ENCODE assay signal across 16 cellular contexts in genomic region chr18:45019469-45019868, GRCh38.
DNase-seq lines count a peak whose midpoint lies in the region; ATAC-seq, FAIRE-seq and TF ChIP-seq lines count a peak whose summit lies in the region.
"Had no signal": no experiment of that assay in that cellular context is flagged by ENCODE, and none has a peak within 500 bp of the region (broad histone marks: within the 10 kb centered on the region; RNA-seq: fewer than 3 reads in every experiment).

No MANE protein-coding gene starts in this region.

- no peak overlapping the region for H2AFZ ChIP-seq in smooth muscle cell (ENCODE audit: low read depth)

- no peak for FAIRE-seq in bronchial epithelial cell (lab: Jason Lieb, UNC)
- FAIRE-seq: GM12878, GM18507 had no signal

- no peaks in the 10 kb centered on the region for H4K20me1 ChIP-seq in smooth muscle cell (ENCODE audit: low read depth)

- no peaks in the 10 kb centered on the region for H3K36me3 ChIP-seq in bronchial epithelial cell (ENCODE audit: control insufficient read depth, insufficient read depth, low read length)
- no peaks in the 10 kb centered on the region for H3K36me3 ChIP-seq in smooth muscle cell (ENCODE audit: low read depth)

- H3K9ac ChIP-seq in smooth muscle cell (ENCODE audit: low read depth) = no peak overlapping the region

- H3K27ac ChIP-seq in foreskin keratinocyte (peak overlapping the region; percentile 74), smooth muscle cell (ENCODE audit: low read depth) (peak overlapping the region; percentile 28)
- H3K27ac ChIP-seq: HL-60 had no signal

- peak; percentile 12 for DNase-seq in AG10803 (ENCODE audit: low read depth)
- peak; percentile 71 for DNase-seq in bronchial epithelial cell (ENCODE audit: low read depth)
- DNase-seq in foreskin keratinocyte = peak in 1 of 2 donors; percentile 62
- DNase-seq in smooth muscle cell (lab: John Stamatoyannopoulos, UW; ENCODE audit: unreplicated experiment) = no peak
- no peak for DNase-seq in 8988T
- no peak for DNase-seq in epidermal melanocyte (ENCODE audit: insufficient read length, low spot score)
- no peak for DNase-seq in MV-4-11 (lab: John Stamatoyannopoulos, UW)
- DNase-seq: ACHN; C1 segment of cervical spinal cord; Calu3; CD4-positive, alpha-beta T cell; DMS79; HCEC 1CT had no signal

- H3K27me3 ChIP-seq in bronchial epithelial cell (ENCODE audit: control insufficient read depth, insufficient read depth, low read length) (no peaks in the 10 kb centered on the region), foreskin keratinocyte (no peaks in the 10 kb centered on the region), smooth muscle cell (ENCODE audit: low read depth) (no peaks in the 10 kb centered on the region)

- H3K79me2 ChIP-seq in smooth muscle cell (ENCODE audit: low read depth) = no peaks in the 10 kb centered on the region

- H3K4me3 ChIP-seq in AG10803 (ENCODE audit: low read length) (no peak overlapping the region), bronchial epithelial cell (ENCODE audit: low read depth, low read length) (no peak overlapping the region), smooth muscle cell (no peak overlapping the region)
- H3K4me3 ChIP-seq: GM12878 had no signal

- ATAC-seq in foreskin keratinocyte = no peak
- ATAC-seq: GM12878 had no signal

- 82% methylated on average over 1 of the region's 1 CpG for WGBS in smooth muscle cell (ENCODE audit: low lambda C conversion rate)

- TF ChIP-seq CTCF in AG10803 (conservative IDR thresholded peaks at IDR 0.05; ENCODE audit: low read length) (no peak), bronchial epithelial cell (IDR thresholded peaks at IDR 0.05; ENCODE audit: insufficient read depth, low read length, severe bottlenecking) (no peak), foreskin keratinocyte (conservative IDR thresholded peaks at IDR 0.05) (no peak), smooth muscle cell (IDR thresholded peaks at IDR 0.05; ENCODE audit: borderline replicate concordance, insufficient read depth, poor library complexity, severe bottlenecking) (no peak)

- H3K9me3 ChIP-seq in smooth muscle cell (replicated peaks; ENCODE audit: low read depth) = no peaks in the 10 kb centered on the region

- H3K4me2 ChIP-seq in smooth muscle cell = no peak overlapping the region

- H3F3A ChIP-seq in smooth muscle cell (ENCODE audit: low read depth) = no peaks in the 10 kb centered on the region

- peaks cover 29% of the 10 kb centered on the region for H3K4me1 ChIP-seq in foreskin keratinocyte
- H3K4me1 ChIP-seq in smooth muscle cell (ENCODE audit: low read depth) = peaks cover 17% of the 10 kb centered on the region

Comparison
In these comparisons a context has a peak if more than half of its experiments do, and no peak if none do; other contexts are left out.
1. DNase-seq: peak in AG10803 (single experiment) and bronchial epithelial cell (single experiment); none in smooth muscle cell (single experiment), 8988T (single experiment), epidermal melanocyte (single experiment) and MV-4-11 (single experiment).